In genomic region chr18:57715073-57715472, GRCh38 we compare ENCODE assay signal across 18 cellular contexts.
DNase-seq lines count a peak whose midpoint lies in the region; ATAC-seq, FAIRE-seq and TF ChIP-seq lines count a peak whose summit lies in the region.
"Had no signal": no experiment of that assay in that cellular context is flagged by ENCODE, and none has a peak within 500 bp of the region (broad histone marks: within the 10 kb centered on the region; RNA-seq: fewer than 3 reads in every experiment).

No MANE protein-coding gene starts in this region.

- H3K4me3 Mint-ChIP-seq in HFFc6 (peak overlapping the region; percentile 1; the same call in 1 of the 2 replicates), astrocyte (ENCODE audit: unreplicated experiment) (no peak overlapping the region)
- H3K4me3 Mint-ChIP-seq: CD8-positive, alpha-beta memory T cell had no signal

- H3K9me3 ChIP-seq in SK-N-SH (0 out of 2 replicates have a peak, but pooled peaks cover 6% of the 10 kb centered on the region), astrocyte (ENCODE audit: insufficient read depth, low read depth, low read length) (no peaks in the 10 kb centered on the region), prostate gland (no peaks in the 10 kb centered on the region)
- H3K9me3 ChIP-seq: Caco-2 had no signal

- H3K4me1 ChIP-seq in SK-N-SH (ENCODE audit: control insufficient read depth in 1 of 2, insufficient read depth in 2 of 2, low read depth in 1 of 2, low read length in 1 of 2) = peaks cover 7 to 14% of the 10 kb centered on the region in 2 experiments; a peak in 2 of 4 replicates
- peaks cover 8% of the 10 kb centered on the region for H3K4me1 ChIP-seq in astrocyte (ENCODE audit: insufficient read depth, low read length)
- no peaks in the 10 kb centered on the region for H3K4me1 ChIP-seq in prostate gland (replicated peaks)

- H3K9me2 ChIP-seq in SK-N-SH = no peaks in the 10 kb centered on the region

- H2AFZ ChIP-seq in SK-N-SH (ENCODE audit: low read depth) = no peak overlapping the region
- no peak overlapping the region for H2AFZ ChIP-seq in astrocyte (ENCODE audit: low read depth, low read length)
- H2AFZ ChIP-seq: GM23248 had no signal

- no peak overlapping the region for H3K9ac ChIP-seq in SK-N-SH
- H3K9ac ChIP-seq in astrocyte (ENCODE audit: low read length) = no peak overlapping the region
- H3K9ac ChIP-seq: BLaER1, GM23248 had no signal

- 91% methylated on average over 2 of the region's 2 CpGs for WGBS in SK-N-SH (ENCODE audit: low lambda C conversion rate)
- WGBS in prostate gland = 98% methylated on average over 2 of the region's 2 CpGs

- POLR2A ChIA-PET in SK-N-SH (lab: Yijun Ruan, JAX) = no interaction called here

- H3K9me3 Mint-ChIP-seq in HFFc6 (no peaks in the 10 kb centered on the region; the same call in 1 of the 2 replicates), astrocyte (ENCODE audit: unreplicated experiment) (peaks cover 2% of the 10 kb centered on the region)

- TF ChIP-seq RAD21 in SK-N-SH (IDR thresholded peaks at IDR 0.05; ENCODE audit: low read length) = no peak

- intact Hi-C loops in prostate gland (cut with DNase I) = no loop called here

- H4K20me1 ChIP-seq in SK-N-SH (ENCODE audit: insufficient read depth) (peaks cover 85% of the 10 kb centered on the region), astrocyte (ENCODE audit: insufficient read depth, low read length) (peaks cover 77% of the 10 kb centered on the region)

- no peak for TF ChIP-seq CTCF in SK-N-SH (IDR thresholded peaks at IDR 0.05)
- TF ChIP-seq CTCF in HFFc6 (IDR thresholded peaks at IDR 0.05) = no peak
- no peak for TF ChIP-seq CTCF in astrocyte (IDR thresholded peaks at IDR 0.05; ENCODE audit: insufficient read depth, low read depth, low read length)
- TF ChIP-seq CTCF in prostate gland (IDR thresholded peaks at IDR 0.05) = no peak

- H3K27me3 ChIP-seq in SK-N-SH (ENCODE audit: insufficient read depth) (no peaks in the 10 kb centered on the region), astrocyte (ENCODE audit: insufficient read depth, low read length) (no peaks in the 10 kb centered on the region), prostate gland (replicated peaks; ENCODE audit: insufficient read depth) (no peaks in the 10 kb centered on the region)
- H3K27me3 ChIP-seq: BLaER1 had no signal

- H3K27ac Mint-ChIP-seq in HFFc6 (no peak overlapping the region), astrocyte (ENCODE audit: unreplicated experiment) (no peak overlapping the region)
- H3K27ac Mint-ChIP-seq: CD8-positive, alpha-beta memory T cell had no signal

- H3K27me3 Mint-ChIP-seq in HFFc6 (ENCODE audit: insufficient read depth) (no peaks in the 10 kb centered on the region; the same call in none of the 2 replicates), astrocyte (ENCODE audit: low read depth, unreplicated experiment) (no peaks in the 10 kb centered on the region)
- H3K27me3 Mint-ChIP-seq: CD8-positive, alpha-beta memory T cell had no signal

- no peak for ATAC-seq in SK-N-SH treated with all-trans-retinoic acid at 6 μM for 48 hours
- no peak for ATAC-seq in GM18873 (IDR thresholded peaks at IDR 0.05; ENCODE audit: low FRiP score, unreplicated experiment)
- ATAC-seq: HCT116 had no signal

- peaks cover 100% of the 10 kb centered on the region for H3K79me2 ChIP-seq in SK-N-SH (ENCODE audit: insufficient read depth)
- H3K79me2 ChIP-seq in astrocyte (ENCODE audit: insufficient read depth, low read length) = peaks cover 83% of the 10 kb centered on the region

- peaks cover 68% of the 10 kb centered on the region for H3K4me1 Mint-ChIP-seq in HFFc6 (ENCODE audit: low read depth)
- H3K4me1 Mint-ChIP-seq in astrocyte (ENCODE audit: low read depth, unreplicated experiment) = peaks cover 8% of the 10 kb centered on the region

- CTCF ChIA-PET in SK-N-SH (lab: Yijun Ruan, JAX) = no interaction called here

- peaks cover 45% of the 10 kb centered on the region for H3K36me3 Mint-ChIP-seq in HFFc6 (ENCODE audit: low read depth)
- H3K36me3 Mint-ChIP-seq in astrocyte (ENCODE audit: low read depth, unreplicated experiment) = peaks cover 10% of the 10 kb centered on the region

- no peak overlapping the region for H3K4me2 ChIP-seq in SK-N-SH
- H3K4me2 ChIP-seq in astrocyte (ENCODE audit: low read length) = no peak overlapping the region
- H3K4me2 ChIP-seq: BLaER1 had no signal

- H3K36me3 ChIP-seq in SK-N-SH (replicated peaks in 1 of 2; ENCODE audit: control insufficient read depth in 1 of 2, insufficient read depth in 2 of 2, low read length in 1 of 2) = peaks cover 0 to 54% of the 10 kb centered on the region in 2 experiments
- peaks cover 4% of the 10 kb centered on the region for H3K36me3 ChIP-seq in astrocyte (ENCODE audit: insufficient read depth, low read length)
- no peaks in the 10 kb centered on the region for H3K36me3 ChIP-seq in prostate gland

- H3K4me3 ChIP-seq in SK-N-SH (ENCODE audit: low read depth in 2 of 2, low read length in 1 of 2) = no peak overlapping the region
- no peak overlapping the region for H3K4me3 ChIP-seq in astrocyte (ENCODE audit: insufficient read depth, low read depth, low read length)
- H3K4me3 ChIP-seq in prostate gland = no peak overlapping the region
- H3K4me3 ChIP-seq: BLaER1, GM23248 had no signal

- peak; percentile 29 for FAIRE-seq in astrocyte (lab: Jason Lieb, UNC)
- FAIRE-seq: H54 had no signal

- DNase-seq in SK-N-SH (no peak), HFFc6 (no peak), astrocyte (ENCODE audit: low read depth) (no peak), prostate gland (ENCODE audit: low spot score) (no peak), NCI-H446 (lab: John Stamatoyannopoulos, UW) (no peak)
- no peak for DNase-seq in stimulated activated CD4-positive, alpha-beta T cell treated with anti-CD3 and anti-CD28 coated beads, Interleukin-15, amount 100 ng/mL, for 24 hours
- DNase-seq: 8988T; AML-193; Caco-2; CD8-positive, alpha-beta memory T cell; GF-D8; GM23248; IMR-90 had no signal

- H3K27ac ChIP-seq in SK-N-SH (ENCODE audit: low read depth in 2 of 2, low read length in 1 of 2) (no peak overlapping the region), astrocyte (ENCODE audit: low read depth, low read length) (no peak overlapping the region), prostate gland (peak overlapping the region; percentile 54 to 74)
- H3K27ac ChIP-seq: BLaER1, GM23248 had no signal

- no peak for TF ChIP-seq POLR2A in prostate gland (IDR thresholded peaks at IDR 0.05)

- no peak for TF ChIP-seq EP300 in SK-N-SH (IDR thresholded peaks at IDR 0.05; ENCODE audit: borderline replicate concordance in 1 of 2, low read depth in 1 of 2, low read length in 1 of 2)

- peaks cover 8% of the 10 kb centered on the region for H3F3A ChIP-seq in SK-N-SH (replicated peaks; ENCODE audit: insufficient read depth)

TF ChIP-seq in SK-N-SH treated with all-trans-retinoic acid at 6 μM for 48 hours, 23 proteins besides CTCF, POLR2A, EP300 and RAD21:
- no peak for TF ChIP-seq GLIS3 (CRISPR knock-in tag; IDR thresholded peaks at IDR 0.05)
- peak; percentile 84 for TF ChIP-seq ZFP30 (CRISPR knock-in tag; IDR thresholded peaks at IDR 0.05)

TF ChIP-seq in SK-N-SH, 30 proteins besides CTCF, POLR2A, EP300 and RAD21:
- TF ChIP-seq TAF1 (IDR thresholded peaks at IDR 0.05; ENCODE audit: borderline replicate concordance, low read depth, low read length) (no peak), SIN3A (IDR thresholded peaks at IDR 0.05; ENCODE audit: borderline replicate concordance, low read depth, low read length) (no peak), GATA2 (CRISPR knock-in tag; IDR thresholded peaks at IDR 0.05) (no peak), MXI1 (IDR thresholded peaks at IDR 0.05; ENCODE audit: low read depth, low read length) (no peak), ELF1 (IDR thresholded peaks at IDR 0.05) (no peak), FOSL2 (IDR thresholded peaks at IDR 0.05; ENCODE audit: borderline replicate concordance, low read depth) (no peak), NRF1 (IDR thresholded peaks at IDR 0.05; ENCODE audit: low read depth, low read length) (no peak), MAX (IDR thresholded peaks at IDR 0.05; ENCODE audit: low read depth) (no peak)

Comparison
In these comparisons a context has a peak if more than half of its experiments do, and no peak if none do; other contexts are left out.
1. H3K27ac ChIP-seq: peak in prostate gland (2 of 2); none in SK-N-SH (0 of 2) and astrocyte (single experiment).